In genomic region chr1:9539829-9540550, GRCh38 we compare ENCODE assay signal across 8 cellular contexts. TPM values are rescaled to one million over a fixed set of nuclear protein-coding genes. Genes with fewer than 3 reads are reported as not detected.
DNase-seq lines count a peak whose midpoint lies in the region; ATAC-seq, FAIRE-seq and TF ChIP-seq lines count a peak whose summit lies in the region.

No MANE protein-coding gene starts in this region.

- CTCF ChIA-PET in endothelial cell of umbilical vein (lab: Charles Lee) = interaction anchor here (0.5 to 1.0 kb wide), 3 partner anchors 11 to 49 kb away, joined by 3 to 5 read pairs (median 3); no protein-coding TSS in a partner anchor

- intact Hi-C loops in endothelial cell of umbilical vein (cut with micrococcal nuclease) = loop anchor here (1.0 kb wide), 2 partner anchors 21 to 49 kb away; no protein-coding TSS in a partner anchor

- TF ChIP-seq CTCF in endothelial cell of umbilical vein (IDR thresholded peaks at IDR 0.05; ENCODE audit: extremely low read depth in 1 of 2, insufficient read depth in 1 of 2, low read depth in 1 of 2, low read length in 2 of 2) = no peak

- H4K20me1 ChIP-seq in endothelial cell of umbilical vein (replicated peaks; ENCODE audit: control insufficient read depth, extremely low read depth, insufficient read depth, low read length) = no peaks in the 10 kb centered on the region

- peaks cover 15% of the 10 kb centered on the region for H3K4me1 ChIP-seq in endothelial cell of umbilical vein (ENCODE audit: control insufficient read depth, extremely low read depth, insufficient read depth, low read length)

- POLR2A ChIA-PET in endothelial cell of umbilical vein (lab: Charles Lee) = no interaction called here

- no peak for TF ChIP-seq POLR2A in endothelial cell of umbilical vein (IDR thresholded peaks at IDR 0.05; ENCODE audit: low read depth, low read length)

- no peaks in the 10 kb centered on the region for H3K27me3 ChIP-seq in endothelial cell of umbilical vein (ENCODE audit: control insufficient read depth in 2 of 2, insufficient read depth in 2 of 2, low read length in 2 of 2)

- FAIRE-seq in endothelial cell of umbilical vein (lab: Jason Lieb, UNC) = peak; percentile 75

- no peaks in the 10 kb centered on the region for H3K9me1 ChIP-seq in endothelial cell of umbilical vein (replicated peaks; ENCODE audit: control insufficient read depth, extremely low read depth, insufficient read depth, low read length)

- peak; percentile 41 for ATAC-seq in HG02610 (IDR thresholded peaks at IDR 0.05; ENCODE audit: unreplicated experiment)

- H2AFZ ChIP-seq in endothelial cell of umbilical vein (ENCODE audit: low read depth, low read length) = peak overlapping the region; percentile 65

- peak overlapping the region; percentile 70 for H3K27ac ChIP-seq in endothelial cell of umbilical vein (ENCODE audit: insufficient read depth, low read depth, low read length)

- H3K4me3 ChIP-seq in endothelial cell of umbilical vein (replicated peaks in 1 of 3; ENCODE audit: insufficient read depth in 1 of 3, low read depth in 1 of 3, low read length in 3 of 3) = peak overlapping the region; percentile 12 to 62 (median 52)

- H3K4me2 ChIP-seq in endothelial cell of umbilical vein (ENCODE audit: insufficient read depth, low read length) = peak overlapping the region; percentile 60

- no TSS peak for BruUV-seq in endothelial cell of umbilical vein (replicated peaks; lab: Mats Ljungman, UMichigan)

- peaks cover 37% of the 10 kb centered on the region for H3K79me2 ChIP-seq in endothelial cell of umbilical vein (ENCODE audit: control insufficient read depth, insufficient read depth, low read length)

- no peaks in the 10 kb centered on the region for H3K36me3 ChIP-seq in endothelial cell of umbilical vein (ENCODE audit: control insufficient read depth in 2 of 2, extremely low read depth in 1 of 2, insufficient read depth in 2 of 2, low read length in 2 of 2)

- DNase-seq in NCI-H82 (lab: John Stamatoyannopoulos, UW) (peak; percentile 72), NCI-H82 treated with DMSO at 0.1 percent for 48 hours (lab: John Stamatoyannopoulos, UW; ENCODE audit: unreplicated experiment) (no peak), NAMALWA (ENCODE audit: low spot score) (peak; percentile 73), endothelial cell of umbilical vein (ENCODE audit: low read depth, low spot score) (peak; percentile 62), midbrain (lab: John Stamatoyannopoulos, UW) (peak; percentile 65)
- DNase-seq in activated CD4-positive, alpha-beta T cell treated with anti-CD3 and anti-CD28 coated beads, Interleukin-2, amount 50 U/mL, for 48 hours = peak; percentile 45 to 58
- peak; percentile 55 for DNase-seq in stimulated activated CD8-positive, alpha-beta memory T cell treated with anti-CD3 and anti-CD28 coated beads, Interleukin-4, amount 100 ng/mL, for 48 hours

- dilution Hi-C loops in endothelial cell of umbilical vein (cut with MboI; ENCODE audit: extremely low pct_ligation_motif_present, low sequenced_read_pairs) = no loop called here

- peak overlapping the region; percentile 65 for H3K9ac ChIP-seq in endothelial cell of umbilical vein (replicated peaks; ENCODE audit: extremely low read depth, insufficient read depth, low read length)

- no peaks in the 10 kb centered on the region for H3K9me3 ChIP-seq in endothelial cell of umbilical vein (replicated peaks; ENCODE audit: control insufficient read depth, insufficient read depth, low read length)

TF ChIP-seq in endothelial cell of umbilical vein, 7 proteins besides CTCF, POLR2A, EP300 and RAD21:
- TF ChIP-seq EZH2 (IDR thresholded peaks at IDR 0.05; ENCODE audit: borderline replicate concordance, low read depth, low read length, severe bottlenecking) (no peak), FOS (IDR thresholded peaks at IDR 0.05; ENCODE audit: borderline replicate concordance, insufficient read depth, low read length) (no peak), POLR2AphosphoS5 (IDR thresholded peaks at IDR 0.05; ENCODE audit: insufficient read depth, low read depth, low read length) (no peak), JUN (IDR thresholded peaks at IDR 0.05; ENCODE audit: borderline replicate concordance, insufficient read depth, insufficient read length, low read depth) (no peak), MYC (IDR thresholded peaks at IDR 0.05; ENCODE audit: low read depth, low read length) (no peak), GATA2 (IDR thresholded peaks at IDR 0.05; ENCODE audit: insufficient read depth, insufficient read length, low read depth, low read length) (no peak), MAX (IDR thresholded peaks at IDR 0.05; ENCODE audit: insufficient read depth, insufficient read length) (no peak)

RNA-seq across cellular contexts. Expression of gene SLC25A33, which starts 0.7 kb away (rescaled TPM):
- 6.4 and 6.6 TPM in 2 replicates for total RNA-seq in endothelial cell of umbilical vein
- polyA plus RNA-seq in endothelial cell of umbilical vein = 3.1 and 3.8 TPM in 2 replicates
- 3.6 and 4.1 TPM in 2 replicates for polyA plus RNA-seq in endothelial cell of umbilical vein (2011; cell fraction: cytosol; rRNA removed)
- 2.0 and 2.7 TPM in 2 replicates for polyA plus RNA-seq in endothelial cell of umbilical vein (2011; cell fraction: nucleus; rRNA removed)
- polyA plus RNA-seq in endothelial cell of umbilical vein (2012) = 4.0 and 4.8 TPM in 2 replicates
- polyA minus RNA-seq in endothelial cell of umbilical vein = 2.2 and 2.8 TPM in 2 replicates
- 4.5 TPM for polyA minus RNA-seq in endothelial cell of umbilical vein (2011; cell fraction: cytosol; rRNA and poly(A)+ RNA removed)
- 1.8 and 2.2 TPM in 2 replicates for polyA minus RNA-seq in endothelial cell of umbilical vein (2011; cell fraction: nucleus; rRNA and poly(A)+ RNA removed)

RNA-seq across cellular contexts. Expression of gene TMEM201, which starts 48.7 kb away (rescaled TPM):
- total RNA-seq in endothelial cell of umbilical vein = 21.0 and 24.8 TPM in 2 replicates
- polyA plus RNA-seq in endothelial cell of umbilical vein = 8.3 and 10.0 TPM in 2 replicates
- 5.6 and 6.2 TPM in 2 replicates for polyA plus RNA-seq in endothelial cell of umbilical vein (2011; cell fraction: cytosol; rRNA removed)
- polyA plus RNA-seq in endothelial cell of umbilical vein (2011; cell fraction: nucleus; rRNA removed) = 12.9 and 13.4 TPM in 2 replicates
- 8.1 and 9.2 TPM in 2 replicates for polyA plus RNA-seq in endothelial cell of umbilical vein (2012)
- polyA minus RNA-seq in endothelial cell of umbilical vein = 5.6 and 6.9 TPM in 2 replicates
- polyA minus RNA-seq in endothelial cell of umbilical vein (2011; cell fraction: cytosol; rRNA and poly(A)+ RNA removed) = 15.3 TPM
- polyA minus RNA-seq in endothelial cell of umbilical vein (2011; cell fraction: nucleus; rRNA and poly(A)+ RNA removed) = 6.8 and 9.0 TPM in 2 replicates
